ENCODE assay signal across 19 cellular contexts in genomic region chr4:153611679-153612078, GRCh38.
DNase-seq lines count a peak whose midpoint lies in the region; ATAC-seq, FAIRE-seq and TF ChIP-seq lines count a peak whose summit lies in the region.
"Had no signal": no experiment of that assay in that cellular context is flagged by ENCODE, and none has a peak within 500 bp of the region (broad histone marks: within the 10 kb centered on the region; RNA-seq: fewer than 3 reads in every experiment).

No MANE protein-coding gene starts in this region.

- no peak overlapping the region for H2AFZ ChIP-seq in SK-N-SH (ENCODE audit: low read depth)

- FAIRE-seq in GM12891 (lab: Jason Lieb, UNC), result peak; percentile 20
- FAIRE-seq: H54 had no signal

- DNase-seq in GM12891 (ENCODE audit: insufficient read length, low spot score) (no peak), NCI-H226 (peak; percentile 13), SK-N-SH (no peak), sciatic nerve (ENCODE audit: low spot score) (no peak)
- DNase-seq in naive thymus-derived CD8-positive, alpha-beta T cell, result no peak
- DNase-seq: activated CD8-positive, alpha-beta T cell treated with anti-CD3 and anti-CD28 coated beads for 36 hours; activated effector memory CD4-positive, alpha-beta T cell treated with anti-CD3 and anti-CD28 coated beads, Interleukin-2, amount 50 U/mL, for 16 hours; CD4-positive, CD25-positive, alpha-beta regulatory T cell; DND-41; effector memory CD4-positive, alpha-beta T cell; NCI-H2081 treated with DMSO at 0.1 percent for 48 hours; stimulated activated CD4-positive, alpha-beta T cell treated with anti-CD3 and anti-CD28 coated beads, Interleukin-2, amount 100 ng/mL, for 48 hours had no signal

- no peaks in the 10 kb centered on the region for H3K79me2 ChIP-seq in SK-N-SH (ENCODE audit: insufficient read depth)

- H3K27me3 ChIP-seq in SK-N-SH (ENCODE audit: insufficient read depth), result no peaks in the 10 kb centered on the region
- H3K27me3 ChIP-seq: cardiac muscle cell, right atrium auricular region had no signal

- H3K9me3 ChIP-seq in SK-N-SH, result no peaks in the 10 kb centered on the region
- H3K9me3 ChIP-seq: right atrium auricular region had no signal

- POLR2A ChIA-PET in naive thymus-derived CD8-positive, alpha-beta T cell (lab: Charles Lee), result no interaction called here
- POLR2A ChIA-PET in SK-N-SH (lab: Yijun Ruan, JAX), result no interaction called here

- peaks cover 78% of the 10 kb centered on the region for H3K36me3 Mint-ChIP-seq in dendritic cell treated with granulocyte-macrophage colony-stimulating factor and Interleukin-4, amounts not matched to agents 40 ng/mL and 50 ng/mL, for 4 days (ENCODE audit: low read depth)
- peaks cover 23 to 90% (median 34%) of the 10 kb centered on the region in 3 donors for H3K36me3 Mint-ChIP-seq in naive thymus-derived CD8-positive, alpha-beta T cell

- no peak overlapping the region for H3K4me3 Mint-ChIP-seq in dendritic cell treated with granulocyte-macrophage colony-stimulating factor and Interleukin-4, amounts not matched to agents 40 ng/mL and 50 ng/mL, for 4 days
- H3K4me3 Mint-ChIP-seq in naive thymus-derived CD8-positive, alpha-beta T cell, result no peak overlapping the region
- H3K4me3 Mint-ChIP-seq: activated CD8-positive, alpha-beta T cell treated with anti-CD3 and anti-CD28 coated beads for 36 hours; CD4-positive, CD25-positive, alpha-beta regulatory T cell; type B pancreatic cell had no signal

- H3K27me3 Mint-ChIP-seq in dendritic cell treated with granulocyte-macrophage colony-stimulating factor and Interleukin-4, amounts not matched to agents 40 ng/mL and 50 ng/mL, for 4 days, result no peaks in the 10 kb centered on the region
- no peaks in the 10 kb centered on the region for H3K27me3 Mint-ChIP-seq in naive thymus-derived CD8-positive, alpha-beta T cell
- H3K27me3 Mint-ChIP-seq: activated CD8-positive, alpha-beta T cell treated with anti-CD3 and anti-CD28 coated beads for 36 hours; CD4-positive, CD25-positive, alpha-beta regulatory T cell; type B pancreatic cell had no signal

- CTCF ChIA-PET in SK-N-SH (lab: Yijun Ruan, JAX), result interaction anchor here (1.2 kb wide), 1 partner anchor 54 kb away, joined by 3 read pairs; no protein-coding TSS in a partner anchor

- H3K27ac ChIP-seq in SK-N-SH (ENCODE audit: low read depth in 2 of 2, low read length in 1 of 2), result no peak overlapping the region
- H3K27ac ChIP-seq: cardiac muscle cell, right atrium auricular region had no signal

- TF ChIP-seq EP300 in SK-N-SH (IDR thresholded peaks at IDR 0.05; ENCODE audit: borderline replicate concordance in 1 of 2, low read depth in 1 of 2, low read length in 1 of 2), result no peak

- ATAC-seq in naive thymus-derived CD8-positive, alpha-beta T cell, result no peak
- ATAC-seq in GM19351 (IDR thresholded peaks at IDR 0.05; ENCODE audit: unreplicated experiment) (no peak), GM21786 (IDR thresholded peaks at IDR 0.05; ENCODE audit: unreplicated experiment) (no peak), sciatic nerve (no peak)
- ATAC-seq: activated CD8-positive, alpha-beta T cell treated with anti-CD3 and anti-CD28 coated beads for 36 hours had no signal

- H3K27ac Mint-ChIP-seq in dendritic cell treated with granulocyte-macrophage colony-stimulating factor and Interleukin-4, amounts not matched to agents 40 ng/mL and 50 ng/mL, for 4 days, result peak overlapping the region; percentile 25
- peak overlapping the region in 7 of 10 donors; percentile 3 to 83 (median 40) for H3K27ac Mint-ChIP-seq in naive thymus-derived CD8-positive, alpha-beta T cell
- H3K27ac Mint-ChIP-seq: activated CD8-positive, alpha-beta T cell treated with anti-CD3 and anti-CD28 coated beads for 36 hours; type B pancreatic cell had no signal

- H3K4me1 ChIP-seq in SK-N-SH (ENCODE audit: control insufficient read depth in 1 of 2, insufficient read depth in 2 of 2, low read depth in 1 of 2, low read length in 1 of 2), result no peaks in the 10 kb centered on the region
- H3K4me1 ChIP-seq: right atrium auricular region had no signal

- no peak for TF ChIP-seq CTCF in SK-N-SH (IDR thresholded peaks at IDR 0.05)

- H3K9ac ChIP-seq in SK-N-SH, result no peak overlapping the region

- H3K4me1 Mint-ChIP-seq in dendritic cell treated with granulocyte-macrophage colony-stimulating factor and Interleukin-4, amounts not matched to agents 40 ng/mL and 50 ng/mL, for 4 days (ENCODE audit: low read depth), result peaks cover 6% of the 10 kb centered on the region
- peaks cover 25 to 50% (median 34%) of the 10 kb centered on the region in 4 donors for H3K4me1 Mint-ChIP-seq in naive thymus-derived CD8-positive, alpha-beta T cell

- H3K9me3 Mint-ChIP-seq in dendritic cell treated with granulocyte-macrophage colony-stimulating factor and Interleukin-4, amounts not matched to agents 40 ng/mL and 50 ng/mL, for 4 days, result peaks cover 17% of the 10 kb centered on the region
- H3K9me3 Mint-ChIP-seq in naive thymus-derived CD8-positive, alpha-beta T cell, result no peaks in the 10 kb centered on the region
- H3K9me3 Mint-ChIP-seq: activated CD8-positive, alpha-beta T cell treated with anti-CD3 and anti-CD28 coated beads for 36 hours; CD4-positive, CD25-positive, alpha-beta regulatory T cell had no signal

- H3K4me2 ChIP-seq in SK-N-SH, result no peak overlapping the region

- no peaks in the 10 kb centered on the region for H3K9me2 ChIP-seq in SK-N-SH

- H4K20me1 ChIP-seq in SK-N-SH (ENCODE audit: insufficient read depth), result no peaks in the 10 kb centered on the region

- peaks cover 16 to 18% of the 10 kb centered on the region in 2 experiments for H3K36me3 ChIP-seq in SK-N-SH (replicated peaks in 1 of 2; ENCODE audit: control insufficient read depth in 1 of 2, insufficient read depth in 2 of 2, low read length in 1 of 2)
- H3K36me3 ChIP-seq: cardiac muscle cell had no signal

- no peaks in the 10 kb centered on the region for H3F3A ChIP-seq in SK-N-SH (replicated peaks; ENCODE audit: insufficient read depth)

- TF ChIP-seq POLR2A in GM12891 (IDR thresholded peaks at IDR 0.05; ENCODE audit: low read depth, low read length), result no peak

- WGBS in SK-N-SH (ENCODE audit: low lambda C conversion rate), result 78% methylated on average over 3 of the region's 3 CpGs

- TF ChIP-seq RAD21 in SK-N-SH (IDR thresholded peaks at IDR 0.05; ENCODE audit: low read length), result no peak

- H3K4me3 ChIP-seq in SK-N-SH (ENCODE audit: low read depth in 2 of 2, low read length in 1 of 2), result no peak overlapping the region
- H3K4me3 ChIP-seq: cardiac muscle cell, right atrium auricular region had no signal

- intact Hi-C loops in dendritic cell treated with granulocyte-macrophage colony-stimulating factor and Interleukin-4, amounts not matched to agents 40 ng/mL and 50 ng/mL, for 4 days (cut with micrococcal nuclease), result no loop called here
- intact Hi-C loops in sciatic nerve (cut with DNase I), result no loop called here

TF ChIP-seq in GM12891, 5 proteins besides CTCF, POLR2A, EP300 and RAD21:
- TF ChIP-seq TAF1 (IDR thresholded peaks at IDR 0.05; ENCODE audit: low read depth, low read length) (no peak), SPI1 (IDR thresholded peaks at IDR 0.05; ENCODE audit: low read depth, low read length) (no peak), POU2F2 (IDR thresholded peaks at IDR 0.05; ENCODE audit: low read depth, low read length) (no peak), POLR2AphosphoS5 (IDR thresholded peaks at IDR 0.05; ENCODE audit: low read depth, low read length) (no peak), PAX5 (IDR thresholded peaks at IDR 0.05; ENCODE audit: insufficient read depth, low read length, severe bottlenecking) (no peak)

TF ChIP-seq in SK-N-SH, 30 proteins besides CTCF, POLR2A, EP300 and RAD21:
- TF ChIP-seq FOSL2 (IDR thresholded peaks at IDR 0.05; ENCODE audit: borderline replicate concordance, low read depth), result no peak
- TF ChIP-seq MAX (IDR thresholded peaks at IDR 0.05; ENCODE audit: low read depth), result no peak
- TF ChIP-seq RFX5 (IDR thresholded peaks at IDR 0.05; ENCODE audit: low read length), result no peak
- TF ChIP-seq GABPA (IDR thresholded peaks at IDR 0.05; ENCODE audit: low read depth), result no peak
TF ChIP-seq in SK-N-SH: peak in this region for 0.
